ENCODE assay signal across 8 cellular contexts in genomic region chr12:120194534-120195395, GRCh38. TPM values are rescaled to one million over a fixed set of nuclear protein-coding genes. Genes with fewer than 3 reads are reported as not detected.
DNase-seq lines count a peak whose midpoint lies in the region; ATAC-seq and TF ChIP-seq lines count a peak whose summit lies in the region.

TSS of gene GCN1 (minus strand) at chr12:120194715. CDS start at chr12:120194697, 18 bp downstream.

- no peaks in the 10 kb centered on the region for H3K9me3 ChIP-seq in liver (ENCODE audit: control insufficient read depth in 4 of 4, low read length in 3 of 4)

- under 1% methylated on average over 62 of the region's 62 CpGs for WGBS in liver

- DNase-seq in AG08396 (ENCODE audit: low spot score): peak; percentile 93
- DNase-seq in NCI-H526 treated with DMSO at 0.1 percent for 48 hours (lab: John Stamatoyannopoulos, UW): peak; percentile 55
- DNase-seq in activated CD4-positive, alpha-beta T cell treated with anti-CD3 and anti-CD28 coated beads, Interleukin-2, amount 50 U/mL, for 24 hours (ENCODE audit: low read depth in 1 of 2, low spot score in 1 of 2): peak; percentile 87 to 95
- peak; percentile 83 for DNase-seq in dermis blood vessel endothelial cell
- peak; percentile 91 for DNase-seq in stimulated activated CD4-positive, alpha-beta T cell treated with anti-CD3 and anti-CD28 coated beads, Interleukin-4, amount 100 ng/mL, for 1 hour

- TF ChIP-seq CTCF in liver (IDR thresholded peaks at IDR 0.05; ENCODE audit: low read depth, low read length, missing input control): no peak

- ATAC-seq in GM18868 (IDR thresholded peaks at IDR 0.05; ENCODE audit: unreplicated experiment) (peak; percentile 77), HG03135 (IDR thresholded peaks at IDR 0.05; ENCODE audit: unreplicated experiment) (peak; percentile 77)

- peak within 1 kb of the TSS; percentile 85 to 87 for H3K9ac ChIP-seq in liver (ENCODE audit: low read depth in 1 of 2, low read length in 2 of 2)

- H3K4me3 ChIP-seq in liver (ENCODE audit: low read depth in 1 of 3, low read length in 3 of 3): peak within 1 kb of the TSS; percentile 70 to 90 (median 89)

- TF ChIP-seq RAD21 in liver (IDR thresholded peaks at IDR 0.05): no peak

- peaks cover 3 to 38% (median 36%) of the 10 kb centered on the region in 4 donors for H3K4me1 ChIP-seq in liver (ENCODE audit: control insufficient read depth in 4 of 4, insufficient read depth in 4 of 4, low read length in 3 of 4)

- H3K27ac ChIP-seq in liver (ENCODE audit: low read depth in 1 of 2, low read length in 2 of 2): peak within 1 kb of the TSS; percentile 94 to 97

- H3K36me3 ChIP-seq in liver (ENCODE audit: control insufficient read depth in 4 of 4, insufficient read depth in 3 of 4, low read depth in 1 of 4, low read length in 3 of 4): peaks cover 5 to 40% (median 27%) of the 10 kb centered on the region in 4 donors

- H3K27me3 ChIP-seq in liver (ENCODE audit: control insufficient read depth in 4 of 4, insufficient read depth in 4 of 4, low read length in 3 of 4): no peaks in the 10 kb centered on the region

TF ChIP-seq in liver, 16 proteins besides CTCF, POLR2A, EP300 and RAD21:
- TF ChIP-seq FOXA1 (IDR thresholded peaks at IDR 0.05) (no peak), RXRA (IDR thresholded peaks at IDR 0.05) (peak; percentile 64 to 80), TAF1 (conservative IDR thresholded peaks at IDR 0.05) (no peak), ZBTB33 (IDR thresholded peaks at IDR 0.05) (no peak), SP1 (IDR thresholded peaks at IDR 0.05) (peak; percentile 52), YY1 (IDR thresholded peaks at IDR 0.05) (peak; percentile 53), EGR1 (IDR thresholded peaks at IDR 0.05; ENCODE audit: low read depth in 2 of 2) (no peak), HNF4A (conservative IDR thresholded peaks at IDR 0.05) (peak; percentile 35 to 62), NR2F2 (IDR thresholded peaks at IDR 0.05) (no peak), JUND (IDR thresholded peaks at IDR 0.05) (no peak), FOXA2 (IDR thresholded peaks at IDR 0.05) (no peak), HNF4G (IDR thresholded peaks at IDR 0.05) (no peak), GABPA (IDR thresholded peaks at IDR 0.05 in 1 of 2, conservative IDR thresholded peaks at IDR 0.05 in 1 of 2) (peak; percentile 68 to 91)
- TF ChIP-seq, protein P1, sequence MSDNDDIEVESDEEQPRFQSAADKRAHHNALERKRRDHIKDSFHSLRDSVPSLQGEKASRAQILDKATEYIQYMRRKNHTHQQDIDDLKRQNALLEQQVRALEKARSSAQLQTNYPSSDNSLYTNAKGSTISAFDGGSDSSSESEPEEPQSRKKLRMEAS (IDR thresholded peaks at IDR 0.05): peak; percentile 49
- TF ChIP-seq, protein P2, sequence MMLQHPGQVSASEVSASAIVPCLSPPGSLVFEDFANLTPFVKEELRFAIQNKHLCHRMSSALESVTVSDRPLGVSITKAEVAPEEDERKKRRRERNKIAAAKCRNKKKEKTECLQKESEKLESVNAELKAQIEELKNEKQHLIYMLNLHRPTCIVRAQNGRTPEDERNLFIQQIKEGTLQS (IDR thresholded peaks at IDR 0.05): no peak
- TF ChIP-seq, protein P3, sequence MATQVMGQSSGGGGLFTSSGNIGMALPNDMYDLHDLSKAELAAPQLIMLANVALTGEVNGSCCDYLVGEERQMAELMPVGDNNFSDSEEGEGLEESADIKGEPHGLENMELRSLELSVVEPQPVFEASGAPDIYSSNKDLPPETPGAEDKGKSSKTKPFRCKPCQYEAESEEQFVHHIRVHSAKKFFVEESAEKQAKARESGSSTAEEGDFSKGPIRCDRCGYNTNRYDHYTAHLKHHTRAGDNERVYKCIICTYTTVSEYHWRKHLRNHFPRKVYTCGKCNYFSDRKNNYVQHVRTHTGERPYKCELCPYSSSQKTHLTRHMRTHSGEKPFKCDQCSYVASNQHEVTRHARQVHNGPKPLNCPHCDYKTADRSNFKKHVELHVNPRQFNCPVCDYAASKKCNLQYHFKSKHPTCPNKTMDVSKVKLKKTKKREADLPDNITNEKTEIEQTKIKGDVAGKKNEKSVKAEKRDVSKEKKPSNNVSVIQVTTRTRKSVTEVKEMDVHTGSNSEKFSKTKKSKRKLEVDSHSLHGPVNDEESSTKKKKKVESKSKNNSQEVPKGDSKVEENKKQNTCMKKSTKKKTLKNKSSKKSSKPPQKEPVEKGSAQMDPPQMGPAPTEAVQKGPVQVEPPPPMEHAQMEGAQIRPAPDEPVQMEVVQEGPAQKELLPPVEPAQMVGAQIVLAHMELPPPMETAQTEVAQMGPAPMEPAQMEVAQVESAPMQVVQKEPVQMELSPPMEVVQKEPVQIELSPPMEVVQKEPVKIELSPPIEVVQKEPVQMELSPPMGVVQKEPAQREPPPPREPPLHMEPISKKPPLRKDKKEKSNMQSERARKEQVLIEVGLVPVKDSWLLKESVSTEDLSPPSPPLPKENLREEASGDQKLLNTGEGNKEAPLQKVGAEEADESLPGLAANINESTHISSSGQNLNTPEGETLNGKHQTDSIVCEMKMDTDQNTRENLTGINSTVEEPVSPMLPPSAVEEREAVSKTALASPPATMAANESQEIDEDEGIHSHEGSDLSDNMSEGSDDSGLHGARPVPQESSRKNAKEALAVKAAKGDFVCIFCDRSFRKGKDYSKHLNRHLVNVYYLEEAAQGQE (IDR thresholded peaks at IDR 0.05): peak; percentile 19

RNA-seq across cellular contexts. Expression of gene GCN1, which starts in this region (rescaled TPM):
- 162 and 166 TPM in 2 replicates for total RNA-seq in dermis blood vessel endothelial cell
- total RNA-seq in liver: 10 to 100 TPM; 38.0 to 78.6 TPM
- 10 to 100 TPM in 1 of 2 donors, 1 to 10 TPM in 1; 7.3 to 13.7 TPM for polyA plus RNA-seq in liver

Comparison
In these comparisons a context has a peak if more than half of its experiments do, and no peak if none do; other contexts are left out.
1. Peak in every context shown above with its lines: DNase-seq, ATAC-seq, H3K4me3 ChIP-seq and H3K27ac ChIP-seq.